In the genomic region with DNA sequence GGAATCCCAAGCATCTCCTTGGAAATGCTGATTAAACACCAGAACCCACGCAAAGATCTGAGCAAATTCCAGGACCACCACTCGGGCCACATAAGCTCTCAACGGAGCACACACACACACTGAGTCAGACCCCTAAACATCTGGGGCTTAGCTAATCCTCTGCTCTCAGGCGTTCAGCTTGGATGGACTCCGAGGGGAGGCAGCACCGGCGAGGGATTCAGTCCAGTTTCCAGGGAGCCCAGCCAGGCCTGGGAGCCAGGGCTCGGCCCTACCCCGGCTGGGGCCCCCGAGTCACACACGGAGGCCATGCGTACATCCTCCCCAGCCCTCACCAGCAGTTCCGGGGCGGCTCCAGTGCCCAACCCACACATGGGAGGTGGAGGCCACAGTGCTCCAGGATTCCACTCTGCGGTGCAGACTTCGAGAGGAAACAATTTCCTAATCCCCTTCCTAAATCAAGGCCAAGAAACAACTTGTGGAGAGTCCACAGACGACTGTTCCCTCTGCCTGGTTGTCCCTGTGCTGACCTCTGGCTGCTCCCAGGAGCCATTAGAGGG, we compare ENCODE assay signal across 10 cellular contexts.
A peak's percentile ranks its signal among the peaks of the same experiment; 100 is the strongest.
DNase-seq lines count a peak whose midpoint lies in the region; ATAC-seq, FAIRE-seq and TF ChIP-seq lines count a peak whose summit lies in the region.
"Had no signal": no experiment of that assay in that cellular context is flagged by ENCODE, and none has a peak within 500 bp of the region (broad histone marks: within the 10 kb centered on the region; RNA-seq: fewer than 3 reads in every experiment).

No MANE protein-coding gene starts in this region.

- DNase-seq in AG08396 (ENCODE audit: low spot score), result peak; percentile 64
- peak; percentile 35 for DNase-seq in RCC 7860 (ENCODE audit: low spot score)
- DNase-seq in foreskin fibroblast, result peak; percentile 89 to 91
- peak; percentile 89 for DNase-seq in non-pigmented ciliary epithelial cell (ENCODE audit: low read depth)
- no peak for DNase-seq in cerebellar nuclear complex (lab: John Stamatoyannopoulos, UW)
- DNase-seq in NCI-H128 (lab: John Stamatoyannopoulos, UW; ENCODE audit: unreplicated experiment), result no peak
- DNase-seq in RPMI8226, result no peak
- DNase-seq: CD4-positive, alpha-beta T cell had no signal

- TF ChIP-seq CTCF in foreskin fibroblast (IDR thresholded peaks at IDR 0.05; ENCODE audit: low read depth, low read length), result no peak

- FAIRE-seq in RCC 7860 (lab: Jason Lieb, UNC), result no peak
- FAIRE-seq: H54 had no signal

- H3K4me3 ChIP-seq in foreskin fibroblast (ENCODE audit: low read depth in 1 of 2, low read length in 2 of 2), result no peak overlapping the region

- ATAC-seq in GM19324 (IDR thresholded peaks at IDR 0.05; ENCODE audit: low FRiP score, unreplicated experiment), result no peak

Comparison
In these comparisons a context has a peak if more than half of its experiments do, and no peak if none do; other contexts are left out.
1. DNase-seq: peak in AG08396 (single experiment), RCC 7860 (single experiment), foreskin fibroblast (2 of 2) and non-pigmented ciliary epithelial cell (single experiment); none in cerebellar nuclear complex (0 of 2), NCI-H128 (single experiment) and RPMI8226 (single experiment).